9 cellular contexts compared by ENCODE assay signal in genomic region chr2:211867845-211868361, GRCh38.
DNase-seq lines count a peak whose midpoint lies in the region; ATAC-seq and TF ChIP-seq lines count a peak whose summit lies in the region.
"Had no signal": no experiment of that assay in that cellular context is flagged by ENCODE, and none has a peak within 500 bp of the region (broad histone marks: within the 10 kb centered on the region; RNA-seq: fewer than 3 reads in every experiment).

No MANE protein-coding gene starts in this region.

- POLR2A ChIA-PET in CD4-positive, alpha-beta memory T cell (lab: Charles Lee; ENCODE audit: partially characterized antibody) = no interaction called here

- H3K27ac ChIP-seq in thyroid gland = no peak overlapping the region
- H3K27ac ChIP-seq in CD4-positive, alpha-beta memory T cell (ENCODE audit: low read depth, low read length) = no peak overlapping the region

- H3K4me1 Mint-ChIP-seq in CD4-positive, alpha-beta memory T cell = no peaks in the 10 kb centered on the region

- no peaks in the 10 kb centered on the region for H3K4me1 ChIP-seq in thyroid gland
- H3K4me1 ChIP-seq in CD4-positive, alpha-beta memory T cell (ENCODE audit: insufficient read depth, low read length) = no peaks in the 10 kb centered on the region

- H3K9me3 Mint-ChIP-seq in CD4-positive, alpha-beta memory T cell = peaks cover 0 to 7% (median 1%) of the 10 kb centered on the region in 8 donors

- no peaks in the 10 kb centered on the region for H3K27me3 Mint-ChIP-seq in CD4-positive, alpha-beta memory T cell

- no peak overlapping the region for H3K4me3 ChIP-seq in fibroblast of mammary gland (ENCODE audit: control insufficient read depth, low read depth, low read length)
- no peak overlapping the region for H3K4me3 ChIP-seq in thyroid gland (replicated peaks in 1 of 3)
- no peak overlapping the region for H3K4me3 ChIP-seq in CD4-positive, alpha-beta memory T cell (ENCODE audit: low read length in 2 of 2)

- H3K4me3 Mint-ChIP-seq in CD4-positive, alpha-beta memory T cell = no peak overlapping the region

- no peaks in the 10 kb centered on the region for H3K9me3 ChIP-seq in thyroid gland
- H3K9me3 ChIP-seq in CD4-positive, alpha-beta memory T cell (ENCODE audit: control insufficient read depth in 1 of 2, low read length in 2 of 2) = no peaks in the 10 kb centered on the region

- no peak overlapping the region for H3K27ac Mint-ChIP-seq in CD4-positive, alpha-beta memory T cell

- intact Hi-C loops in thyroid gland (cut with DNase I) = no loop called here
- intact Hi-C loops in CD4-positive, alpha-beta memory T cell (cut with micrococcal nuclease) = no loop called here

- TF ChIP-seq POLR2A in thyroid gland (IDR thresholded peaks at IDR 0.05) = no peak

- CTCF ChIA-PET in CD4-positive, alpha-beta memory T cell (lab: Charles Lee; ENCODE audit: partially characterized antibody) = no interaction called here

- H3K27me3 ChIP-seq in thyroid gland = no peaks in the 10 kb centered on the region
- H3K27me3 ChIP-seq in CD4-positive, alpha-beta memory T cell (ENCODE audit: insufficient read depth, low read length) = no peaks in the 10 kb centered on the region

- DNase-seq in GM13976 (ENCODE audit: low spot score) = peak; percentile 27
- DNase-seq in fibroblast of mammary gland (ENCODE audit: low read depth) = peak; percentile 38
- no peak for DNase-seq in SW480 (ENCODE audit: low spot score)
- no peak for DNase-seq in thyroid gland
- no peak for DNase-seq in CD4-positive, alpha-beta memory T cell
- DNase-seq in T-helper 9 cell = no peak
- DNase-seq: NCI-H2081 had no signal

- H3K36me3 ChIP-seq in thyroid gland = no peaks in the 10 kb centered on the region
- H3K36me3 ChIP-seq in CD4-positive, alpha-beta memory T cell (ENCODE audit: insufficient read depth, low read length) = no peaks in the 10 kb centered on the region

- no peaks in the 10 kb centered on the region for H3K36me3 Mint-ChIP-seq in CD4-positive, alpha-beta memory T cell

- in situ Hi-C loops in GM13976 (cut with MboI; ENCODE audit: low sequenced_read_pairs, unreplicated experiment) = no loop called here

- peak; percentile 96 for ATAC-seq in GM21529 (IDR thresholded peaks at IDR 0.05; ENCODE audit: unreplicated experiment)
- peak; percentile 94 for ATAC-seq in HG03442 (IDR thresholded peaks at IDR 0.05; ENCODE audit: unreplicated experiment)

- TF ChIP-seq CTCF in GM13976 (IDR thresholded peaks at IDR 0.05; ENCODE audit: borderline replicate concordance, control extremely low read depth, extremely low read depth, insufficient read depth, missing control alignments) (no peak), fibroblast of mammary gland (conservative IDR thresholded peaks at IDR 0.05; ENCODE audit: control insufficient read depth, insufficient read depth, low read depth, low read length) (no peak), thyroid gland (IDR thresholded peaks at IDR 0.05) (no peak)

Comparison
In these comparisons a context has a peak if more than half of its experiments do, and no peak if none do; other contexts are left out.
1. DNase-seq: peak in GM13976 (single experiment) and fibroblast of mammary gland (single experiment); none in SW480 (single experiment), thyroid gland (0 of 2), CD4-positive, alpha-beta memory T cell (0 of 5) and T-helper 9 cell (single experiment).